ENCODE assay signal across 8 cellular contexts in the genomic region with DNA sequence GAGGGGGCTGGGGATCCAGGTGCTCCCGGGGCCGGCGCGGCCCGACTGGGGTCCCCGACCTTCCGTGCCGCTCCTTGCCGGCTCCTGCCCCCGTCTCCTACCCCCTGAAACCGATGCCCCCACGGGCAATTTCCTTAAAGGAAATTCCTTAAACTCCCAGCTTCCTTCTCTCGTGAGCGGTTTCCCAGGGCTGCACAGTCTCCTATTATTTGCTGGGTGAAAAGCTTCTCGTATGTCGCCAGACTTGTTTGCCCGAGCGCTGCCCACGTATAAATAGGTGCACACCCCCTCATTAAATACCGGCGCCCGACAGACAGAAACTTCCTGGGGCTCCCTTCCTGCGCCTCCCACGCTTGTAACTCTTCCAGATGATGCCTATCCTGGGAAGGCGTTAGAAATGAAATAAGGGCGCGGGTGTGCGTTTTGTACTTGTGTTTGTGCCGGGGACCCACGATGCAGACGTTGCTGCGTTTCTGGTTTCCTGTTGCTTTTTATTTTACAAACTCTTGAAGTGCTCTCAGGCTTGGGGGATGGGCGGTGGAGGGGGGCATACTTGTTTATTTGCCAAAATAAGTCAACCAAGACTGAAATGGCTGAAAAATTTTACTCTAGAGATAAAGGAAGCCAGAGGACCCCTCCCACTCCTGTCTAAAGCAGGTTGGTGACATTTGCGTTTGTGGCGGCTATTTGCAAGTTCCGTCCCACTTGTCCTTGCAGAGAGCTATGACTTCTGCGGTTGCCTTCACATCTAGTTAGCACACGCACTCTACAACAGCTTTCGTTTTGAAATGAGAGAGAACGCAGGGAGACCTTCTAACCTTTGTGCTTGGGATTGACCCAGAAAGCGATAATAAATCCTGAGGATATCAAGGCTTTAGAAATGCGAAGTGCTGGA. TPM values are rescaled to one million over a fixed set of nuclear protein-coding genes. Genes with fewer than 3 reads are reported as not detected.
DNase-seq lines count a peak whose midpoint lies in the region; ATAC-seq and TF ChIP-seq lines count a peak whose summit lies in the region.

No MANE protein-coding gene starts in this region.

- peak overlapping the region; percentile 69 for H3K9ac ChIP-seq in endocrine pancreas (ENCODE audit: control insufficient read depth, insufficient read depth, low read length)

- H3K9me3 ChIP-seq in MG63 (no peaks in the 10 kb centered on the region), endocrine pancreas (ENCODE audit: control insufficient read depth, low read length) (no peaks in the 10 kb centered on the region), suprapubic skin (no peaks in the 10 kb centered on the region)

- no peak for TF ChIP-seq POLR2A in suprapubic skin (IDR thresholded peaks at IDR 0.05)

- peaks cover 11% of the 10 kb centered on the region for H3K4me1 ChIP-seq in endocrine pancreas (ENCODE audit: control insufficient read depth, insufficient read depth, low read length)
- H3K4me1 ChIP-seq in suprapubic skin, result peaks cover 53% of the 10 kb centered on the region

- H3K4me3 ChIP-seq in AG09309 (ENCODE audit: control insufficient read depth, low read depth, low read length), result peak overlapping the region; percentile 58
- H3K4me3 ChIP-seq in MG63, result peak overlapping the region; percentile 57
- peak overlapping the region; percentile 91 for H3K4me3 ChIP-seq in endocrine pancreas (ENCODE audit: control insufficient read depth, insufficient read depth, low read length)
- peak overlapping the region; percentile 88 for H3K4me3 ChIP-seq in suprapubic skin

- TF ChIP-seq CTCF in AG09309 (IDR thresholded peaks at IDR 0.05; ENCODE audit: control insufficient read depth, insufficient read depth, low read depth, low read length, missing control alignments) (no peak), suprapubic skin (IDR thresholded peaks at IDR 0.05) (no peak)

- H3K27me3 ChIP-seq in MG63 (no peaks in the 10 kb centered on the region), endocrine pancreas (ENCODE audit: control insufficient read depth, insufficient read depth, low read length) (no peaks in the 10 kb centered on the region), suprapubic skin (no peaks in the 10 kb centered on the region)

- WGBS in suprapubic skin, result under 1% methylated on average over 37 of the region's 42 CpGs

- TF ChIP-seq EP300 in suprapubic skin (IDR thresholded peaks at IDR 0.05), result no peak

- DNase-seq in AG09309 (ENCODE audit: low read depth) (no peak), MG63 (peak; percentile 43), midbrain (lab: John Stamatoyannopoulos, UW) (peak; percentile 77), suprapubic skin (ENCODE audit: low spot score in 2 of 2) (peak in 1 of 2 donors; percentile 71), epidermal melanocyte (ENCODE audit: insufficient read length, low spot score) (no peak)
- DNase-seq in activated CD4-positive, alpha-beta T cell treated with anti-CD3 and anti-CD28 coated beads, Interleukin-2, amount 50 U/mL, for 4 hours, result peak; percentile 33 to 37

- ATAC-seq in GM18520 (IDR thresholded peaks at IDR 0.05; ENCODE audit: unreplicated experiment), result peak; percentile 44

- H3K36me3 ChIP-seq in MG63 (no peaks in the 10 kb centered on the region), endocrine pancreas (ENCODE audit: control insufficient read depth, insufficient read depth, low read length) (no peaks in the 10 kb centered on the region), suprapubic skin (no peaks in the 10 kb centered on the region)

- H3K27ac ChIP-seq in suprapubic skin, result peak overlapping the region; percentile 95

RNA-seq across cellular contexts. Expression of a gene that starts 1.0 kb away (rescaled TPM):
- total RNA-seq in MG63 (2014; rRNA removed; shearing (Covaris generic); ENCODE audit: low replicate concordance), result 6.4 and 14.8 TPM in 2 replicates
- total RNA-seq in suprapubic skin, result 100 to 1,000 TPM; 162 to 289 (median 200) TPM

RNA-seq across cellular contexts. Expression of a gene that starts 59.6 kb away (rescaled TPM):
- total RNA-seq in MG63 (2014; rRNA removed; shearing (Covaris generic); ENCODE audit: low replicate concordance), result 15.0 and 21.4 TPM in 2 replicates
- 10 to 100 TPM; 42.0 to 67.1 (median 63.0) TPM for total RNA-seq in suprapubic skin

Comparison
In these comparisons a context has a peak if more than half of its experiments do, and no peak if none do; other contexts are left out.
1. DNase-seq: peak in MG63 (single experiment), activated CD4-positive, alpha-beta T cell treated with anti-CD3 and anti-CD28 coated beads, Interleukin-2, amount 50 U/mL, for 4 hours (2 of 2) and midbrain (single experiment); none in AG09309 (single experiment) and epidermal melanocyte (single experiment).
2. RNA of a gene that starts 1.0 kb away (total RNA-seq): 162 to 289 TPM in suprapubic skin; 6.4 to 14.8 TPM in MG63; every median in the first group is over 10 times any median in the second.
3. Peak in every context shown above with its lines, with median percentiles within 50 percentile points of each other: H3K4me3 ChIP-seq.